In the genomic region with DNA sequence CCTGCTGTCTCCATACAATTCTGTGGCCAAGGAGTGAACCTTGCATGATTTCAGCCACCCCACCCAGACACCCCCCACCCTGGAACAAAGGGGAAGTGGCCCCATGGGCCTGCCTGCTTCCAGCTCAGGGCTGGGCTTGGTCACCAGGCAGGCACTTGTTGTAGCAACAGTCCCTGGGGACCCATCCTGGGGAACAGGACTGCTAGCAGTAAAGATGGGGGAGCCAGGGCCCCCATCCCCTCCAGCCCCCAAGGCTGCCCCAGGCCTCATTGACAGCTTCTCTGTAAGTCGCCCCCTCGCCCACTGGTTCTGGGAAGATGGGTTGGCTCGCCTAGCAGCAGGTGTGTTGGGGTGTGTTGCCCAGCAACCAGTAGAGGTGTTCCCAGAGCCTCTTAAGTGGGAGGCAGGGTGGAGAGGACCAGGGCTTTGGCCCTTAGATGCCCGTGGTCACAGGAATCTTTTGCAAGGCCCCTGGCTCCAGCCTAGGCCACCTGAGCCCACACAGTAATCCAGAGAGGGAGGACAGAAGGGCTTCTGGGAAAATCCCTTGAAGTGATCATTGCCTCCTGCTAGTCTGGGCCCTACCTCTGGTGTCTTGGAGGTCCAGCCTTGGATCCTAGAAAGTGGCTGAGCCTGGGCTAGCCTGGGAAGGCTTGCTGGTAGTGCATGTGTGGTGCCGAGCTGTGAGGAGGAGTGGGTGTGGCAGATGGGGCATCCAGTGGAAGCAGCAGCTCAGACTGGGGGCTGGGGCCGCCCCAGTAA, we compare ENCODE assay signal across 10 cellular contexts. TPM values are rescaled to one million over a fixed set of nuclear protein-coding genes. Genes with fewer than 3 reads are reported as not detected.
DNase-seq lines count a peak whose midpoint lies in the region; ATAC-seq and TF ChIP-seq lines count a peak whose summit lies in the region.
"Had no signal": no experiment of that assay in that cellular context is flagged by ENCODE, and none has a peak within 500 bp of the region (broad histone marks: within the 10 kb centered on the region; RNA-seq: fewer than 3 reads in every experiment).

No MANE protein-coding gene starts in this region.

- no peak for TF ChIP-seq CTCF in astrocyte of the spinal cord (IDR thresholded peaks at IDR 0.05; ENCODE audit: low read depth, low read length)
- no peak for TF ChIP-seq CTCF in osteocyte (IDR thresholded peaks at IDR 0.05)

- in situ Hi-C loops in astrocyte of the spinal cord (cut with HindIII; ENCODE audit: low sequenced_read_pairs), result no loop called here

- H3K9me3 Mint-ChIP-seq in osteocyte (ENCODE audit: unreplicated experiment), result no peaks in the 10 kb centered on the region

- H3K4me3 Mint-ChIP-seq in osteocyte (ENCODE audit: unreplicated experiment), result no peak overlapping the region

- no peak for ATAC-seq in GM19467 (IDR thresholded peaks at IDR 0.05; ENCODE audit: unreplicated experiment)

- no peaks in the 10 kb centered on the region for H3K27me3 Mint-ChIP-seq in osteocyte (ENCODE audit: unreplicated experiment)

- peaks cover 60% of the 10 kb centered on the region for H3K4me1 Mint-ChIP-seq in osteocyte (ENCODE audit: unreplicated experiment)

- peak overlapping the region; percentile 99 for H3K27ac Mint-ChIP-seq in osteocyte (ENCODE audit: unreplicated experiment)

- no peaks in the 10 kb centered on the region for H3K36me3 Mint-ChIP-seq in osteocyte (ENCODE audit: unreplicated experiment)

- DNase-seq in DMS79 treated with DMSO at 0.1 percent for 48 hours (lab: John Stamatoyannopoulos, UW) (peak; percentile 62), NCI-H1436 treated with DMSO at 0.1 percent for 48 hours (lab: John Stamatoyannopoulos, UW) (peak; percentile 45), astrocyte of the spinal cord (ENCODE audit: low read depth, low spot score) (peak; percentile 49), osteocyte (ENCODE audit: extremely low spot score, unreplicated experiment) (peak; percentile 87), SW 1271 (lab: John Stamatoyannopoulos, UW) (no peak), erythroblast (lab: John Stamatoyannopoulos, UW) (no peak), GM03348 (ENCODE audit: low spot score) (no peak)
- DNase-seq: activated CD4-positive, alpha-beta T cell treated with anti-CD3 and anti-CD28 coated beads, Interleukin-2, amount 50 U/mL, for 48 hours; stimulated activated CD4-positive, alpha-beta T cell treated with anti-CD3 and anti-CD28 coated beads, Interleukin-1b, Interleukin-23, amount 100 ng/mL, for 48 hours had no signal

- TF ChIP-seq POLR2A in erythroblast (IDR thresholded peaks at IDR 0.05; ENCODE audit: low read length), result no peak

- no peak overlapping the region for H3K4me3 ChIP-seq in astrocyte of the spinal cord (ENCODE audit: low read depth, low read length)

RNA-seq across cellular contexts. Expression of gene CYP11A1, which starts 48.9 kb away (rescaled TPM):
- not detected in 2 replicates for total RNA-seq in osteocyte

Comparison
In these comparisons a context has a peak if more than half of its experiments do, and no peak if none do; other contexts are left out.
1. DNase-seq: peak in DMS79 treated with DMSO at 0.1 percent for 48 hours (single experiment), NCI-H1436 treated with DMSO at 0.1 percent for 48 hours (single experiment), astrocyte of the spinal cord (single experiment) and osteocyte (single experiment); none in SW 1271 (0 of 2), erythroblast (0 of 2) and GM03348 (single experiment).